1 cellular context compared by ENCODE assay signal in genomic region chr15:42273099-42273899, GRCh38.
TF ChIP-seq lines count a peak whose summit lies in the region.

TSS of gene GANC (plus strand) at chr15:42273201. CDS start at chr15:42274482, 1,281 bp downstream.
TSS of gene TMEM87A (minus strand) at chr15:42273433. CDS start at chr15:42273398, 35 bp downstream.

TF ChIP-seq in HepG2, 621 proteins besides CTCF, POLR2A, EP300 and RAD21 (continued from another document and continues in another):
- no peak; the same call in none of the 2 replicates for TF ChIP-seq HDAC2 (CRISPR knock-in tag; IDR thresholded peaks at IDR 0.05)
- peak; percentile 25 for TF ChIP-seq ATF6 (CRISPR knock-in tag; conservative IDR thresholded peaks at IDR 0.05)
- no peak for TF ChIP-seq PRPF4 (IDR thresholded peaks at IDR 0.05; ENCODE audit: low read depth, low read length, poor library complexity, severe bottlenecking)
- TF ChIP-seq NCOA5 (CRISPR knock-in tag; IDR thresholded peaks at IDR 0.05): no peak
- peak; percentile 50; the same call in 1 of the 2 replicates for TF ChIP-seq RXRA (CRISPR knock-in tag; IDR thresholded peaks at IDR 0.05)
- TF ChIP-seq SRF (IDR thresholded peaks at IDR 0.05; ENCODE audit: low read depth, low read length): no peak
- TF ChIP-seq ZSCAN20 (CRISPR knock-in tag; IDR thresholded peaks at IDR 0.05; ENCODE audit: borderline replicate concordance): no peak
- peak; percentile 35; the same call in 1 of the 2 replicates for TF ChIP-seq ZNF724P (CRISPR knock-in tag; IDR thresholded peaks at IDR 0.05; ENCODE audit: borderline replicate concordance)
- TF ChIP-seq SIX4 (CRISPR knock-in tag; IDR thresholded peaks at IDR 0.05): no peak; the same call in 1 of the 2 replicates
- no peak; the same call in 1 of the 2 replicates for TF ChIP-seq ARHGAP35 (CRISPR knock-in tag; IDR thresholded peaks at IDR 0.05; ENCODE audit: borderline replicate concordance)
- TF ChIP-seq REST (IDR thresholded peaks at IDR 0.05; ENCODE audit: borderline replicate concordance in 1 of 2, low read depth in 1 of 2, low read length in 2 of 2): no peak
- TF ChIP-seq CREB1 (IDR thresholded peaks at IDR 0.05): peak; percentile 69
- peak; percentile 81 for TF ChIP-seq CREB1 (CRISPR knock-in tag; IDR thresholded peaks at IDR 0.05)
- no peak; the same call in 1 of the 2 replicates for TF ChIP-seq ZNF607 (CRISPR knock-in tag; IDR thresholded peaks at IDR 0.05; ENCODE audit: borderline replicate concordance)
- TF ChIP-seq ZNF562 (CRISPR knock-in tag; IDR thresholded peaks at IDR 0.05; ENCODE audit: borderline replicate concordance): no peak
- peak; percentile 60; the same call in 1 of the 2 replicates for TF ChIP-seq HNF4G (IDR thresholded peaks at IDR 0.05; ENCODE audit: borderline replicate concordance, low read depth, low read length)
- TF ChIP-seq HNF4G (CRISPR knock-in tag; IDR thresholded peaks at IDR 0.05; ENCODE audit: borderline replicate concordance, low read depth): no peak
- TF ChIP-seq ZNF33A (CRISPR knock-in tag; IDR thresholded peaks at IDR 0.05; ENCODE audit: borderline replicate concordance): no peak; the same call in 1 of the 2 replicates
- TF ChIP-seq RFX1 (IDR thresholded peaks at IDR 0.05): no peak
- no peak for TF ChIP-seq ZNF770 (CRISPR knock-in tag; IDR thresholded peaks at IDR 0.05)
- no peak for TF ChIP-seq ZSCAN22 (CRISPR knock-in tag; IDR thresholded peaks at IDR 0.05)
- no peak for TF ChIP-seq HOXA7 (CRISPR knock-in tag; IDR thresholded peaks at IDR 0.05)
- TF ChIP-seq SAFB2 (CRISPR knock-in tag; IDR thresholded peaks at IDR 0.05; ENCODE audit: borderline replicate concordance, low read depth): no peak
- no peak for TF ChIP-seq ZNF747 (CRISPR knock-in tag; IDR thresholded peaks at IDR 0.05; ENCODE audit: borderline replicate concordance)
- TF ChIP-seq ZNF496 (CRISPR knock-in tag; IDR thresholded peaks at IDR 0.05; ENCODE audit: insufficient replicate concordance): no peak
- no peak for TF ChIP-seq MTERF4 (CRISPR knock-in tag; IDR thresholded peaks at IDR 0.05)
- TF ChIP-seq KDM5A (IDR thresholded peaks at IDR 0.05; ENCODE audit: borderline replicate concordance, low read length): peak; percentile 96
- TF ChIP-seq FOXJ3 (CRISPR knock-in tag; IDR thresholded peaks at IDR 0.05; ENCODE audit: borderline replicate concordance): 0 out of 2 replicates have a peak, but pooled peaks have one; percentile 23
- TF ChIP-seq TOPORS (CRISPR knock-in tag; IDR thresholded peaks at IDR 0.05): peak; percentile 57; the same call in 1 of the 2 replicates
- peak; percentile 65 for TF ChIP-seq SIN3B (IDR thresholded peaks at IDR 0.05; ENCODE audit: low read length)
- TF ChIP-seq REL (CRISPR knock-in tag; conservative IDR thresholded peaks at IDR 0.05): no peak
- no peak for TF ChIP-seq ZNF550 (CRISPR knock-in tag; IDR thresholded peaks at IDR 0.05; ENCODE audit: borderline replicate concordance)
- TF ChIP-seq NR0B2 (CRISPR knock-in tag; IDR thresholded peaks at IDR 0.05): peak; percentile 19; the same call in 1 of the 2 replicates
- TF ChIP-seq SMC3 (IDR thresholded peaks at IDR 0.05; ENCODE audit: low read length): no peak
- no peak for TF ChIP-seq STAT6 (CRISPR knock-in tag; IDR thresholded peaks at IDR 0.05; ENCODE audit: borderline replicate concordance)
- TF ChIP-seq ZFP37 (CRISPR knock-in tag; IDR thresholded peaks at IDR 0.05; ENCODE audit: borderline replicate concordance): no peak; the same call in 1 of the 2 replicates
- TF ChIP-seq ZNF501 (CRISPR knock-in tag; IDR thresholded peaks at IDR 0.05): peak; percentile 87
- peak; percentile 13; the same call in 1 of the 2 replicates for TF ChIP-seq ZNF12 (CRISPR knock-in tag; IDR thresholded peaks at IDR 0.05)
- no peak; the same call in 1 of the 2 replicates for TF ChIP-seq ZNF703 (CRISPR knock-in tag; IDR thresholded peaks at IDR 0.05; ENCODE audit: borderline replicate concordance)
- peak; percentile 35; the same call in 1 of the 2 replicates for TF ChIP-seq RFX5 (IDR thresholded peaks at IDR 0.05; ENCODE audit: low read depth, low read length)
- TF ChIP-seq NFAT5 (CRISPR knock-in tag; IDR thresholded peaks at IDR 0.05): 0 out of 2 replicates have a peak, but pooled peaks have one; percentile 66
- peak; percentile 77 for TF ChIP-seq ZNF777 (CRISPR knock-in tag; IDR thresholded peaks at IDR 0.05)
- 0 out of 2 replicates have a peak, but pooled peaks have one; percentile 31 for TF ChIP-seq ZSCAN25 (CRISPR knock-in tag; IDR thresholded peaks at IDR 0.05)
- TF ChIP-seq ATF7 (IDR thresholded peaks at IDR 0.05): no peak
- TF ChIP-seq ATF7 (CRISPR knock-in tag; IDR thresholded peaks at IDR 0.05): no peak
- TF ChIP-seq GLMP (CRISPR knock-in tag; IDR thresholded peaks at IDR 0.05; ENCODE audit: borderline replicate concordance): 0 out of 2 replicates have a peak, but pooled peaks have one; percentile 46
